In genomic region chr14:23542261-23542660, GRCh38 we compare ENCODE assay signal across 1 cellular context.
TF ChIP-seq lines count a peak whose summit lies in the region.

No MANE protein-coding gene starts in this region.

TF ChIP-seq in GM23338, 12 proteins besides CTCF, POLR2A, EP300 and RAD21 (continued from another document):
- TF ChIP-seq REST (IDR thresholded peaks at IDR 0.05; ENCODE audit: unreplicated experiment) (no peak), CREB1 (CRISPR knock-in tag; IDR thresholded peaks at IDR 0.05; ENCODE audit: low read depth) (no peak), ZNF462 (CRISPR knock-in tag; IDR thresholded peaks at IDR 0.05) (no peak), ZNF331 (CRISPR knock-in tag; IDR thresholded peaks at IDR 0.05; ENCODE audit: low read depth) (no peak), NANOG (IDR thresholded peaks at IDR 0.05; ENCODE audit: borderline replicate concordance) (no peak), ETS1 (IDR thresholded peaks at IDR 0.05) (no peak)
